In genomic region chr3:184785856-184786255, GRCh38 we compare ENCODE assay signal across 1 cellular context.
TF ChIP-seq lines count a peak whose summit lies in the region.

No MANE protein-coding gene starts in this region.

TF ChIP-seq in H1, 55 proteins besides CTCF, POLR2A, EP300 and RAD21 (continued from another document):
- TF ChIP-seq ATF3 (IDR thresholded peaks at IDR 0.05; ENCODE audit: insufficient read depth, low read depth, low read length) (no peak), RBBP5 (IDR thresholded peaks at IDR 0.05; ENCODE audit: borderline replicate concordance, low read depth, low read length) (no peak)
